8 cellular contexts compared by ENCODE assay signal in genomic region chr19:2051771-2052704, GRCh38. TPM values are rescaled to one million over a fixed set of nuclear protein-coding genes. Genes with fewer than 3 reads are reported as not detected.
DNase-seq lines count a peak whose midpoint lies in the region; ATAC-seq and TF ChIP-seq lines count a peak whose summit lies in the region.

No MANE protein-coding gene starts in this region.

- peak overlapping the region; percentile 73 for H3K4me3 ChIP-seq in ACC112 (ENCODE audit: low read depth, low read length)
- peak overlapping the region; percentile 96 for H3K4me3 ChIP-seq in left ventricle myocardium inferior

- H3K27me3 ChIP-seq in ACC112 (ENCODE audit: insufficient read depth, low read length) (no peaks in the 10 kb centered on the region), left ventricle myocardium inferior (ENCODE audit: low read depth) (no peaks in the 10 kb centered on the region)

- no peaks in the 10 kb centered on the region for H3K36me3 ChIP-seq in ACC112 (ENCODE audit: insufficient read depth, low read length)
- H3K36me3 ChIP-seq in left ventricle myocardium inferior = peaks cover 16% of the 10 kb centered on the region

- H3K27ac ChIP-seq in ACC112 (ENCODE audit: low read depth, low read length) = no peak overlapping the region
- peak overlapping the region; percentile 100 for H3K27ac ChIP-seq in left ventricle myocardium inferior (replicated peaks)

- peaks cover 34% of the 10 kb centered on the region for H3K79me2 ChIP-seq in ACC112 (ENCODE audit: control insufficient read depth, insufficient read depth, low read length, unreplicated experiment)

- H3K4me1 ChIP-seq in ACC112 (ENCODE audit: control insufficient read depth, insufficient read depth, low read length, unreplicated experiment) (peaks cover 49% of the 10 kb centered on the region), left ventricle myocardium inferior (peaks cover 87% of the 10 kb centered on the region)

- peak overlapping the region; percentile 78 for H3K4me3 Mint-ChIP-seq in stimulated activated effector memory CD8-positive, alpha-beta T cell treated with anti-CD3 and anti-CD28 coated beads, Interleukin-12 subunit alpha, Interleukin-12 subunit beta, amount 100 ng/mL, for 72 hours

- no peaks in the 10 kb centered on the region for H3K9me3 Mint-ChIP-seq in stimulated activated effector memory CD8-positive, alpha-beta T cell treated with anti-CD3 and anti-CD28 coated beads, Interleukin-12 subunit alpha, Interleukin-12 subunit beta, amount 100 ng/mL, for 72 hours

- no peaks in the 10 kb centered on the region for H3K9me3 ChIP-seq in left ventricle myocardium inferior (replicated peaks)

- intact Hi-C loops in left ventricle myocardium inferior (cut with micrococcal nuclease) = no loop called here

- H3K4me1 Mint-ChIP-seq in stimulated activated effector memory CD8-positive, alpha-beta T cell treated with anti-CD3 and anti-CD28 coated beads, Interleukin-12 subunit alpha, Interleukin-12 subunit beta, amount 100 ng/mL, for 72 hours = peaks cover 67% of the 10 kb centered on the region

- no peak for TF ChIP-seq CTCF in left ventricle myocardium inferior (IDR thresholded peaks at IDR 0.05; ENCODE audit: borderline replicate concordance)

- peak overlapping the region; percentile 94 for H3K27ac Mint-ChIP-seq in stimulated activated effector memory CD8-positive, alpha-beta T cell treated with anti-CD3 and anti-CD28 coated beads, Interleukin-12 subunit alpha, Interleukin-12 subunit beta, amount 100 ng/mL, for 72 hours

- peak; percentile 2 for ATAC-seq in HG02943 (IDR thresholded peaks at IDR 0.05; ENCODE audit: low read depth, unreplicated experiment)
- ATAC-seq in stimulated activated effector memory CD8-positive, alpha-beta T cell treated with anti-CD3 and anti-CD28 coated beads, Interleukin-12 subunit alpha, Interleukin-12 subunit beta, amount 100 ng/mL, for 72 hours = peak; percentile 31
- no peak for ATAC-seq in HG02840 (IDR thresholded peaks at IDR 0.05; ENCODE audit: low FRiP score, unreplicated experiment)
- ATAC-seq in HG02798 (IDR thresholded peaks at IDR 0.05; ENCODE audit: poor library complexity, unreplicated experiment) = no peak
- ATAC-seq in HG02970 (IDR thresholded peaks at IDR 0.05; ENCODE audit: low FRiP score, unreplicated experiment) = no peak

- peak; percentile 50 for DNase-seq in activated T-cell treated with anti-CD3 and anti-CD28 coated beads, Interleukin-2, amount 50 U/mL, for 1 hour
- peak; percentile 72 for DNase-seq in left ventricle myocardium inferior
- peak in 1 of 2 donors; percentile 80 for DNase-seq in stimulated activated effector memory CD8-positive, alpha-beta T cell treated with anti-CD3 and anti-CD28 coated beads, Interleukin-12 subunit alpha, Interleukin-12 subunit beta, amount 100 ng/mL, for 72 hours (ENCODE audit: low spot score in 2 of 2)

- H2AFZ ChIP-seq in ACC112 (ENCODE audit: low read length, unreplicated experiment) = peak overlapping the region; percentile 85

- peaks cover 55% of the 10 kb centered on the region for H3K36me3 Mint-ChIP-seq in stimulated activated effector memory CD8-positive, alpha-beta T cell treated with anti-CD3 and anti-CD28 coated beads, Interleukin-12 subunit alpha, Interleukin-12 subunit beta, amount 100 ng/mL, for 72 hours

RNA-seq across cellular contexts. Expression of gene MKNK2, which starts 1.0 kb away (rescaled TPM):
- 200 TPM for total RNA-seq in left ventricle myocardium inferior

RNA-seq across cellular contexts. Expression of gene BTBD2, which starts 36.5 kb away (rescaled TPM):
- 53.4 TPM for total RNA-seq in left ventricle myocardium inferior

RNA-seq across cellular contexts. Expression of gene MOB3A, which starts 44.1 kb away (rescaled TPM):
- 16.1 TPM for total RNA-seq in left ventricle myocardium inferior

RNA-seq across cellular contexts. Expression of gene IZUMO4, which starts 44.7 kb away (rescaled TPM):
- total RNA-seq in left ventricle myocardium inferior = 2.8 TPM

Comparison
In these comparisons a context has a peak if more than half of its experiments do, and no peak if none do; other contexts are left out.
1. ATAC-seq: peak in HG02943 (single experiment) and stimulated activated effector memory CD8-positive, alpha-beta T cell treated with anti-CD3 and anti-CD28 coated beads, Interleukin-12 subunit alpha, Interleukin-12 subunit beta, amount 100 ng/mL, for 72 hours (single experiment); none in HG02840 (single experiment), HG02798 (single experiment) and HG02970 (single experiment).